ENCODE assay signal across 14 cellular contexts in genomic region chr15:58383876-58384275, GRCh38. TPM values are rescaled to one million over a fixed set of nuclear protein-coding genes. Genes with fewer than 3 reads are reported as not detected.
DNase-seq lines count a peak whose midpoint lies in the region; ATAC-seq and TF ChIP-seq lines count a peak whose summit lies in the region.
"Had no signal": no experiment of that assay in that cellular context is flagged by ENCODE, and none has a peak within 500 bp of the region (broad histone marks: within the 10 kb centered on the region; RNA-seq: fewer than 3 reads in every experiment).

No MANE protein-coding gene starts in this region.

- H3K9ac ChIP-seq in endodermal cell (ENCODE audit: extremely low read depth, low read length, poor library complexity, severe bottlenecking), result no peak overlapping the region

- H3K36me3 Mint-ChIP-seq in endodermal cell (ENCODE audit: low read depth), result no peaks in the 10 kb centered on the region

- H3K27me3 ChIP-seq in endodermal cell (ENCODE audit: control insufficient read depth, insufficient read depth, low read length, poor library complexity, severe bottlenecking), result no peaks in the 10 kb centered on the region
- H3K27me3 ChIP-seq: transverse colon had no signal

- H3K27ac Mint-ChIP-seq in endodermal cell, result peak overlapping the region; percentile 9

- H3K36me3 ChIP-seq in endodermal cell (ENCODE audit: control insufficient read depth, insufficient read depth, low read length), result no peaks in the 10 kb centered on the region
- H3K36me3 ChIP-seq: lower lobe of right lung, transverse colon had no signal

- TF ChIP-seq CTCF in VCaP (conservative IDR thresholded peaks at IDR 0.05) (no peak), endodermal cell (conservative IDR thresholded peaks at IDR 0.05) (peak; percentile 68)

- no peak overlapping the region for H3K4me3 Mint-ChIP-seq in endodermal cell

- H3K4me1 ChIP-seq in endodermal cell (ENCODE audit: control insufficient read depth, insufficient read depth, low read length), result no peaks in the 10 kb centered on the region
- H3K4me1 ChIP-seq: lower lobe of right lung, transverse colon had no signal

- H3K9me3 Mint-ChIP-seq in endodermal cell, result peaks cover 1% of the 10 kb centered on the region

- H3K9me3 ChIP-seq in endodermal cell (ENCODE audit: control insufficient read depth, low read length), result no peaks in the 10 kb centered on the region
- H3K9me3 ChIP-seq: lower lobe of right lung, transverse colon had no signal

- WGBS in endodermal cell (ENCODE audit: insufficient coverage in 1 of 2, insufficient read length in 1 of 2), 2 experiments, result 69 to 90% methylated on average over 3 to 5 of the region's 5 CpGs

- ATAC-seq in HG03521 (IDR thresholded peaks at IDR 0.05; ENCODE audit: unreplicated experiment), result no peak
- ATAC-seq: lower lobe of right lung had no signal

- H3K27me3 Mint-ChIP-seq in endodermal cell (ENCODE audit: insufficient read depth), result no peaks in the 10 kb centered on the region

- H3K27ac ChIP-seq in VCaP (peak overlapping the region; percentile 77), endodermal cell (ENCODE audit: low read depth, low read length) (no peak overlapping the region)
- H3K27ac ChIP-seq: lower lobe of right lung, transverse colon had no signal

- peaks cover 7% of the 10 kb centered on the region for H3K4me1 Mint-ChIP-seq in endodermal cell

- H3K4me3 ChIP-seq in endodermal cell (ENCODE audit: low read length), result no peak overlapping the region
- H3K4me3 ChIP-seq: lower lobe of right lung, transverse colon had no signal

- peak; percentile 72 for DNase-seq in activated CD4-positive, alpha-beta T cell treated with anti-CD3 and anti-CD28 coated beads for 48 hours
- DNase-seq in activated CD4-positive, alpha-beta T cell treated with anti-CD3 and anti-CD28 coated beads for 1 hour, result no peak
- DNase-seq in endodermal cell, result peak; percentile 73
- DNase-seq in stimulated activated CD8-positive, alpha-beta memory T cell treated with anti-CD3 and anti-CD28 coated beads, Interleukin-15, amount 100 ng/mL, for 48 hours (ENCODE audit: low read depth in 2 of 2), result peak; percentile 41 to 56
- no peak for DNase-seq in RPMI8226
- no peak for DNase-seq in SHP77 (lab: John Stamatoyannopoulos, UW)
- DNase-seq: effector CD4-positive, alpha-beta T cell; KG1; lower lobe of right lung; nucleus accumbens; Right ventricle myocardium superior; transverse colon had no signal

RNA-seq across cellular contexts. Expression of gene LIPC, which starts 47.9 kb away (rescaled TPM):
- total RNA-seq in endodermal cell, result not detected
- polyA plus RNA-seq in endodermal cell (2013, experiment 1 of 2), result 0.21 TPM
- not detected for polyA plus RNA-seq in endodermal cell (2013, experiment 2 of 2)

Comparison
In these comparisons a context has a peak if more than half of its experiments do, and no peak if none do; other contexts are left out.
1. DNase-seq: peak in activated CD4-positive, alpha-beta T cell treated with anti-CD3 and anti-CD28 coated beads for 48 hours (single experiment), endodermal cell (single experiment) and stimulated activated CD8-positive, alpha-beta memory T cell treated with anti-CD3 and anti-CD28 coated beads, Interleukin-15, amount 100 ng/mL, for 48 hours (2 of 2); none in activated CD4-positive, alpha-beta T cell treated with anti-CD3 and anti-CD28 coated beads for 1 hour (single experiment), RPMI8226 (single experiment) and SHP77 (0 of 2).